11 cellular contexts compared by ENCODE assay signal in the genomic region with DNA sequence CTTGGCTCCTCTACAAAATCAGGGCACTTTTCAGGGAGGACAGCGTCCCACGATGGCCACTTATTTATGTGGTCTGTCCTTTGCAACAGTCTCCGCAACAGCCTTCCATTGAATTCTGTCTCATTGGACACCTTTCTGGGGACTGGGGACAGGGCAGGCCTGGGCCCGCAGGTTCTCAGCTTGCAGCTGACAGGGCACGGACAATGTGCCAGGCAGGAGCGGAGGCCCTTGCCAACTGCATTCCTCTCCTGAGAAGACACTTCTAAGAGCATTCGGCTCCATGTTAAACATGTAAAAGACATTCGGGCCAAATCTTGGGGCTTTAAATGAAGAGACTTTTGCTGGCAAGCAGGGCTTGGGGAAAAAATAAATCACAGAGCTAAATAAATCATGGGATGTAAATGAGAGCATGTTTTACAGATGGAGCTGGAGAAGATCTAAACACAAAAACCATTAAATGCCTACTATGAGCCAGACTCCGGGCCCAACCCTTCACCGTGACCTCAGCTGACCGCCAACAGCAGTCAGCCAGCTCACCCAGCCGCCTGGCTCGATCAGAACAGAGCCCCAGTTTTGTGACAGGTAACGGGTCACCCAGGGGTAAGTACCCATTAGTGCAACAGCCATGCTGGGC. TPM values are rescaled to one million over a fixed set of nuclear protein-coding genes. Genes with fewer than 3 reads are reported as not detected.
A peak's percentile ranks its signal among the peaks of the same experiment; 100 is the strongest.
DNase-seq lines count a peak whose midpoint lies in the region; TF ChIP-seq lines count a peak whose summit lies in the region.
"Had no signal": no experiment of that assay in that cellular context is flagged by ENCODE, and none has a peak within 500 bp of the region (broad histone marks: within the 10 kb centered on the region; RNA-seq: fewer than 3 reads in every experiment).

No MANE protein-coding gene starts in this region.

- H3K27me3 Mint-ChIP-seq in dendritic cell treated with granulocyte-macrophage colony-stimulating factor and Interleukin-4, amounts not matched to agents 40 ng/mL and 50 ng/mL, for 4 days = no peaks in the 10 kb centered on the region
- H3K27me3 Mint-ChIP-seq in nephron (ENCODE audit: low read depth) = no peaks in the 10 kb centered on the region

- no peaks in the 10 kb centered on the region for H3K9me3 Mint-ChIP-seq in dendritic cell treated with granulocyte-macrophage colony-stimulating factor and Interleukin-4, amounts not matched to agents 40 ng/mL and 50 ng/mL, for 4 days
- H3K9me3 Mint-ChIP-seq in nephron = no peaks in the 10 kb centered on the region

- H3K36me3 ChIP-seq in KOPT-K1 (ENCODE audit: insufficient read depth, low read length) (peaks cover 100% of the 10 kb centered on the region), hepatocyte (replicated peaks; ENCODE audit: insufficient read depth, low read depth) (no peaks in the 10 kb centered on the region), BE2C (peaks cover 14% of the 10 kb centered on the region)

- peaks cover 100% of the 10 kb centered on the region for H3K36me3 Mint-ChIP-seq in dendritic cell treated with granulocyte-macrophage colony-stimulating factor and Interleukin-4, amounts not matched to agents 40 ng/mL and 50 ng/mL, for 4 days (ENCODE audit: low read depth)
- peaks cover 64% of the 10 kb centered on the region for H3K36me3 Mint-ChIP-seq in nephron (ENCODE audit: low read depth)

- intact Hi-C loops in dendritic cell treated with granulocyte-macrophage colony-stimulating factor and Interleukin-4, amounts not matched to agents 40 ng/mL and 50 ng/mL, for 4 days (cut with micrococcal nuclease) = no loop called here

- no peak overlapping the region for H2AFZ ChIP-seq in hepatocyte

- H3K9me3 ChIP-seq in AG04450 (ENCODE audit: control insufficient read depth, insufficient read depth, low read length) (no peaks in the 10 kb centered on the region), KOPT-K1 (ENCODE audit: insufficient read depth, low read length, poor library complexity, severe bottlenecking) (no peaks in the 10 kb centered on the region), hepatocyte (ENCODE audit: low read depth) (no peaks in the 10 kb centered on the region), BE2C (no peaks in the 10 kb centered on the region)

- H3K27ac Mint-ChIP-seq in dendritic cell treated with granulocyte-macrophage colony-stimulating factor and Interleukin-4, amounts not matched to agents 40 ng/mL and 50 ng/mL, for 4 days = peak overlapping the region; percentile 83
- H3K27ac Mint-ChIP-seq in nephron = peak overlapping the region; percentile 2 to 81 (median 64)

- H3K9me2 ChIP-seq in hepatocyte (replicated peaks; ENCODE audit: insufficient read depth) = no peaks in the 10 kb centered on the region

- peaks cover 10% of the 10 kb centered on the region for H3K4me1 ChIP-seq in hepatocyte (ENCODE audit: insufficient read depth)
- H3K4me1 ChIP-seq in BE2C = no peaks in the 10 kb centered on the region

- peaks cover 100% of the 10 kb centered on the region for H3K4me1 Mint-ChIP-seq in dendritic cell treated with granulocyte-macrophage colony-stimulating factor and Interleukin-4, amounts not matched to agents 40 ng/mL and 50 ng/mL, for 4 days (ENCODE audit: low read depth)
- peaks cover 96% of the 10 kb centered on the region for H3K4me1 Mint-ChIP-seq in nephron

- CTCF ChIA-PET in AG04450 (lab: Charles Lee) = no interaction called here

- POLR2A ChIA-PET in AG04450 (lab: Yijun Ruan, JAX) = interaction anchor here (1.5 kb wide), 1 partner anchor 10 kb away, joined by 6 read pairs; no protein-coding TSS in a partner anchor

- H3K4me3 ChIP-seq in AG04450 (ENCODE audit: low read depth, low read length) (no peak overlapping the region), hepatocyte (no peak overlapping the region), BE2C (ENCODE audit: low read depth, low read length) (no peak overlapping the region)

- peaks cover 92% of the 10 kb centered on the region for H3K79me2 ChIP-seq in hepatocyte

- no peak for DNase-seq in AG04450 (ENCODE audit: low read depth, low spot score)
- no peak for DNase-seq in hepatocyte (ENCODE audit: low spot score)
- no peak for DNase-seq in NK-92 (lab: John Stamatoyannopoulos, UW; ENCODE audit: unreplicated experiment)
- DNase-seq in GDM1 (lab: John Stamatoyannopoulos, UW) = no peak
- no peak for DNase-seq in BE2C
- DNase-seq: activated CD4-positive, alpha-beta T cell treated with anti-CD3 and anti-CD28 coated beads for 1 hour; COR-L47; NCI-H1092 had no signal

- 91% methylated on average over 14 of the region's 14 CpGs for WGBS in hepatocyte (ENCODE audit: low lambda C conversion rate, missing lambda C conversion rate)

- H3K4me2 ChIP-seq in hepatocyte = no peak overlapping the region

- TF ChIP-seq CTCF in AG04450 (IDR thresholded peaks at IDR 0.05; ENCODE audit: low read depth, low read length) (no peak), nephron (IDR thresholded peaks at IDR 0.05; ENCODE audit: unreplicated experiment in 3 of 3) (no peak), hepatocyte (IDR thresholded peaks at IDR 0.05; ENCODE audit: poor library complexity) (no peak), BE2C (IDR thresholded peaks at IDR 0.05; ENCODE audit: low read depth, low read length) (no peak)

- peaks cover 79% of the 10 kb centered on the region for H4K20me1 ChIP-seq in hepatocyte (ENCODE audit: insufficient read depth, poor library complexity, severe bottlenecking)

- H3K27ac ChIP-seq in AG04450 (ENCODE audit: low read depth, low read length) (peak overlapping the region; percentile 68), KOPT-K1 (ENCODE audit: low read depth, low read length, poor library complexity, severe bottlenecking) (peak overlapping the region; percentile 90), hepatocyte (no peak overlapping the region)

- peak overlapping the region; percentile 23 for H3K4me3 Mint-ChIP-seq in dendritic cell treated with granulocyte-macrophage colony-stimulating factor and Interleukin-4, amounts not matched to agents 40 ng/mL and 50 ng/mL, for 4 days
- peak overlapping the region in 1 of 3 experiments; percentile 7 for H3K4me3 Mint-ChIP-seq in nephron

- H3K27me3 ChIP-seq in AG04450 (ENCODE audit: control insufficient read depth, insufficient read depth, low read length) (no peaks in the 10 kb centered on the region), hepatocyte (no peaks in the 10 kb centered on the region), BE2C (no peaks in the 10 kb centered on the region)

RNA-seq across cellular contexts. Expression of a gene that starts 14.9 kb away (rescaled TPM):
- polyA plus RNA-seq in AG04450 (2011; rRNA removed) = 722 and 735 TPM in 2 replicates
- 648 and 799 TPM in 2 replicates for polyA minus RNA-seq in AG04450 (2011; rRNA and poly(A)+ RNA removed)
- total RNA-seq in hepatocyte = 169 and 176 TPM in 2 replicates
- polyA plus RNA-seq in hepatocyte = 177 and 179 TPM in 2 replicates
- 93.6 TPM for polyA plus RNA-seq in BE2C (2012; ENCODE audit: insufficient read depth, insufficient read length, low read depth)
